Comparison of ENCODE assay signal across 8 cellular contexts in genomic region chr9:114738581-114739316, GRCh38.
A peak's percentile ranks its signal among the peaks of the same experiment; 100 is the strongest.
DNase-seq lines count a peak whose midpoint lies in the region; ATAC-seq and TF ChIP-seq lines count a peak whose summit lies in the region.

No MANE protein-coding gene starts in this region.

- peak; percentile 95 for TF ChIP-seq CTCF in choroid plexus epithelial cell (conservative IDR thresholded peaks at IDR 0.05; ENCODE audit: low read depth, low read length)

- DNase-seq in EH (ENCODE audit: low read depth) = peak; percentile 89
- peak; percentile 46 to 74 for DNase-seq in NCI-H526 (lab: John Stamatoyannopoulos, UW)
- DNase-seq in activated CD4-positive, alpha-beta T cell treated with anti-CD3 and anti-CD28 coated beads for 4 hours = peak; percentile 72 to 81
- DNase-seq in choroid plexus epithelial cell (ENCODE audit: low read depth) = peak; percentile 93
- DNase-seq in left kidney (ENCODE audit: low read depth, low spot score) = peak; percentile 78
- peak; percentile 43 to 62 (median 58) for DNase-seq in stimulated activated CD4-positive, alpha-beta T cell treated with anti-CD3 and anti-CD28 coated beads, TNF-alpha, amount 100 ng/mL, for 24 hours (ENCODE audit: low read depth in 3 of 3)

- ATAC-seq in HG02885 (IDR thresholded peaks at IDR 0.05; ENCODE audit: poor library complexity, unreplicated experiment) (peak; percentile 77), GM18907 (IDR thresholded peaks at IDR 0.05; ENCODE audit: unreplicated experiment) (no peak)

- no peak overlapping the region for H3K4me3 ChIP-seq in choroid plexus epithelial cell (ENCODE audit: low read depth, low read length)
